23 cellular contexts compared by ENCODE assay signal in genomic region chr20:32237419-32237818, GRCh38. TPM values are rescaled to one million over a fixed set of nuclear protein-coding genes. Genes with fewer than 3 reads are reported as not detected.
DNase-seq lines count a peak whose midpoint lies in the region; ATAC-seq, FAIRE-seq and TF ChIP-seq lines count a peak whose summit lies in the region.
"Had no signal": no experiment of that assay in that cellular context is flagged by ENCODE, and none has a peak within 500 bp of the region (broad histone marks: within the 10 kb centered on the region; RNA-seq: fewer than 3 reads in every experiment).

No MANE protein-coding gene starts in this region.

- H3K36me3 ChIP-seq in HepG2 (replicated peaks in 1 of 2; ENCODE audit: control insufficient read depth in 1 of 2, insufficient read depth in 2 of 2, low read length in 2 of 2), result peaks cover 11 to 29% of the 10 kb centered on the region in 2 experiments
- peaks cover 0 to 18% (median 8%) of the 10 kb centered on the region in 4 donors for H3K36me3 ChIP-seq in right lobe of liver
- peaks cover 7% of the 10 kb centered on the region for H3K36me3 ChIP-seq in mammary epithelial cell (ENCODE audit: insufficient read depth, low read length)
- H3K36me3 ChIP-seq in transverse colon, result peaks cover 0 to 18% (median 3%) of the 10 kb centered on the region in 4 donors

- H3K9me3 Mint-ChIP-seq in activated CD4-positive, alpha-beta T cell treated with anti-CD3 and anti-CD28 coated beads for 36 hours (ENCODE audit: low read depth), result no peaks in the 10 kb centered on the region
- H3K9me3 Mint-ChIP-seq: activated B cell treated with CpG ODN at 0.5 μM for 24 hours; activated T-helper 1 cell treated with anti-CD3 and anti-CD28 coated beads, Interleukin-12 subunit alpha, Interleukin-12 subunit beta, Interleukin-2, Interleukin-4 antibody, amounts not matched to agents 30 ng/mL and 10 ng/mL and 1 ng/mL, durations not matched to agents 14 hours and 24 hours and 36 hours; CD4-positive, CD25-positive, alpha-beta regulatory T cell; mesothelial cell of epicardium; naive thymus-derived CD4-positive, alpha-beta T cell; stimulated activated naive CD8-positive, alpha-beta T cell treated with anti-CD3 and anti-CD28 coated beads, Interleukin-15, amount 100 ng/mL, for 72 hours; T-cell had no signal

- TF ChIP-seq CTCF in HepG2 (CRISPR knock-in tag; IDR thresholded peaks at IDR 0.05), result no peak
- no peak for TF ChIP-seq CTCF in right lobe of liver (IDR thresholded peaks at IDR 0.05)
- TF ChIP-seq CTCF in mammary epithelial cell (conservative IDR thresholded peaks at IDR 0.05 in 1 of 2, IDR thresholded peaks at IDR 0.05 in 1 of 2; ENCODE audit: extremely low read depth in 1 of 2, insufficient read depth in 1 of 2, low read depth in 1 of 2, low read length in 2 of 2), result no peak
- no peak for TF ChIP-seq CTCF in transverse colon (IDR thresholded peaks at IDR 0.05)

- intact Hi-C loops in activated CD4-positive, alpha-beta T cell treated with anti-CD3 and anti-CD28 coated beads for 36 hours (cut with DNase I, micrococcal nuclease), result no loop called here
- intact Hi-C loops in HepG2 (cut with micrococcal nuclease; ENCODE audit: unreplicated experiment), result no loop called here
- intact Hi-C loops in right lobe of liver (cut with DNase I), result no loop called here
- intact Hi-C loops in mammary epithelial cell (cut with micrococcal nuclease), result no loop called here
- intact Hi-C loops in transverse colon (cut with DNase I; ENCODE audit: low total_unique reads), result no loop called here

- peak overlapping the region; percentile 56 for H3K27ac Mint-ChIP-seq in activated CD4-positive, alpha-beta T cell treated with anti-CD3 and anti-CD28 coated beads for 36 hours
- H3K27ac Mint-ChIP-seq: activated B cell treated with CpG ODN at 0.5 μM for 24 hours; activated T-helper 1 cell treated with anti-CD3 and anti-CD28 coated beads, Interleukin-12 subunit alpha, Interleukin-12 subunit beta, Interleukin-2, Interleukin-4 antibody, amounts not matched to agents 30 ng/mL and 10 ng/mL and 1 ng/mL, durations not matched to agents 14 hours and 24 hours and 36 hours; mesothelial cell of epicardium; naive thymus-derived CD4-positive, alpha-beta T cell had no signal

- WGBS in HepG2 (ENCODE audit: low lambda C conversion rate), result 93% methylated on average over 6 of the region's 6 CpGs
- WGBS in right lobe of liver (ENCODE audit: insufficient coverage, low coverage, low lambda C conversion rate, missing lambda C conversion rate), result 71% methylated on average over 3 of the region's 6 CpGs
- 97% methylated on average over 6 of the region's 6 CpGs for WGBS in mammary epithelial cell (ENCODE audit: low coverage, missing lambda C conversion rate)
- 79 to 84% methylated on average over 3 to 6 of the region's 6 CpGs for WGBS in transverse colon (ENCODE audit: low coverage in 1 of 2), 2 donors

- peaks cover 30% of the 10 kb centered on the region for H3K4me1 ChIP-seq in HepG2 (ENCODE audit: insufficient read depth, low read length)
- H3K4me1 ChIP-seq in right lobe of liver, result peaks cover 0 to 32% (median 8%) of the 10 kb centered on the region in 4 donors
- peaks cover 17% of the 10 kb centered on the region for H3K4me1 ChIP-seq in mammary epithelial cell (ENCODE audit: insufficient read depth, low read length)
- peaks cover 7 to 27% (median 15%) of the 10 kb centered on the region in 4 donors for H3K4me1 ChIP-seq in transverse colon
- H3K4me1 ChIP-seq: left ventricle myocardium inferior had no signal

- CTCF ChIA-PET in activated CD4-positive, alpha-beta T cell treated with anti-CD3 and anti-CD28 coated beads for 36 hours (lab: Charles Lee), result interaction anchor here (0.5 kb wide), 1 partner anchor 79 kb away, joined by 3 read pairs; no protein-coding TSS in a partner anchor
- CTCF ChIA-PET in HepG2 (lab: Yijun Ruan, JAX; ENCODE audit: low intra/inter-chr PET ratio, low total read pairs), result no interaction called here
- CTCF ChIA-PET in mammary epithelial cell (lab: Charles Lee; ENCODE audit: low non-redundant PET), result no interaction called here

- H3K27me3 ChIP-seq in HepG2 (ENCODE audit: control insufficient read depth in 1 of 2, insufficient read depth in 2 of 2, low read length in 2 of 2), result no peaks in the 10 kb centered on the region
- no peaks in the 10 kb centered on the region for H3K27me3 ChIP-seq in right lobe of liver
- no peaks in the 10 kb centered on the region for H3K27me3 ChIP-seq in mammary epithelial cell (ENCODE audit: insufficient read depth, low read length)
- no peaks in the 10 kb centered on the region for H3K27me3 ChIP-seq in transverse colon
- H3K27me3 ChIP-seq: vagina had no signal

- H3K27me3 Mint-ChIP-seq in activated CD4-positive, alpha-beta T cell treated with anti-CD3 and anti-CD28 coated beads for 36 hours, result no peaks in the 10 kb centered on the region
- H3K27me3 Mint-ChIP-seq: activated B cell treated with CpG ODN at 0.5 μM for 24 hours; CD4-positive, CD25-positive, alpha-beta regulatory T cell; naive thymus-derived CD4-positive, alpha-beta T cell; stimulated activated naive CD8-positive, alpha-beta T cell treated with anti-CD3 and anti-CD28 coated beads, Interleukin-15, amount 100 ng/mL, for 72 hours; T-cell had no signal

- H3K4me3 ChIP-seq in HepG2 (replicated peaks in 1 of 3; ENCODE audit: insufficient read depth in 1 of 3, low read depth in 2 of 3, low read length in 3 of 3) (no peak overlapping the region), right lobe of liver (no peak overlapping the region), mammary epithelial cell (replicated peaks in 1 of 3; ENCODE audit: insufficient read depth in 1 of 3, low read depth in 2 of 3, low read length in 3 of 3) (no peak overlapping the region), transverse colon (no peak overlapping the region)
- H3K4me3 ChIP-seq: left ventricle myocardium inferior, vagina had no signal

- H3K36me3 Mint-ChIP-seq in activated CD4-positive, alpha-beta T cell treated with anti-CD3 and anti-CD28 coated beads for 36 hours (ENCODE audit: low read depth), result peaks cover 42% of the 10 kb centered on the region

- DNase-seq in activated CD4-positive, alpha-beta T cell treated with anti-CD3 and anti-CD28 coated beads for 36 hours, result no peak
- DNase-seq in activated CD4-positive, alpha-beta T cell treated with anti-CD3 and anti-CD28 coated beads, Interleukin-2, amount 50 U/mL, for 4 hours, result no peak
- no peak for DNase-seq in HepG2 (ENCODE audit: low spot score)
- DNase-seq in right lobe of liver, result no peak
- DNase-seq in mammary epithelial cell, result no peak
- DNase-seq in transverse colon, result no peak
- DNase-seq in COLO668 (lab: John Stamatoyannopoulos, UW; ENCODE audit: unreplicated experiment), result no peak
- DNase-seq in CD1c-positive myeloid dendritic cell (ENCODE audit: extremely low spot score), result no peak
- DNase-seq: activated B cell treated with CpG ODN at 0.5 μM for 24 hours; CD4-positive, CD25-positive, alpha-beta regulatory T cell; cerebellar nuclear complex; GOT3; left ventricle myocardium inferior; naive thymus-derived CD4-positive, alpha-beta T cell; NCI-H2029 treated with DMSO at 0.1 percent for 48 hours; occipital lobe; stimulated activated naive CD8-positive, alpha-beta T cell treated with anti-CD3 and anti-CD28 coated beads, Interleukin-15, amount 100 ng/mL, for 72 hours; T-cell had no signal

- TF ChIP-seq EP300 in HepG2 (IDR thresholded peaks at IDR 0.05; ENCODE audit: low read depth in 2 of 2, low read length in 2 of 2), result no peak
- no peak for TF ChIP-seq EP300 in HepG2 (CRISPR knock-in tag; IDR thresholded peaks at IDR 0.05; ENCODE audit: borderline replicate concordance)
- no peak for TF ChIP-seq EP300 in transverse colon (IDR thresholded peaks at IDR 0.05; ENCODE audit: low read depth)

- H3K9ac ChIP-seq in HepG2 (ENCODE audit: insufficient read depth, low read depth, low read length), result no peak overlapping the region
- no peak overlapping the region for H3K9ac ChIP-seq in mammary epithelial cell (ENCODE audit: insufficient read depth, low read length)

- H3K4me2 ChIP-seq in HepG2 (ENCODE audit: low read depth, low read length), result no peak overlapping the region
- H3K4me2 ChIP-seq in mammary epithelial cell (ENCODE audit: insufficient read depth, low read depth, low read length), result no peak overlapping the region

- H2AFZ ChIP-seq in HepG2 (ENCODE audit: low read length), result no peak overlapping the region
- H2AFZ ChIP-seq in mammary epithelial cell (ENCODE audit: low read depth, low read length), result no peak overlapping the region

- no peaks in the 10 kb centered on the region for H4K20me1 ChIP-seq in HepG2 (ENCODE audit: insufficient read depth, low read length)
- H4K20me1 ChIP-seq in mammary epithelial cell (ENCODE audit: insufficient read depth, low read length), result no peaks in the 10 kb centered on the region

- H3K79me2 ChIP-seq in HepG2 (ENCODE audit: insufficient read depth, low read length) (no peaks in the 10 kb centered on the region), mammary epithelial cell (ENCODE audit: insufficient read depth, low read length) (no peaks in the 10 kb centered on the region)

- H3K27ac ChIP-seq in HepG2 (ENCODE audit: extremely low read length, insufficient read depth, low read length), result no peak overlapping the region
- H3K27ac ChIP-seq in right lobe of liver, result no peak overlapping the region
- no peak overlapping the region for H3K27ac ChIP-seq in mammary epithelial cell (ENCODE audit: insufficient read depth, low read depth, low read length)
- peak overlapping the region in 1 of 4 donors; percentile 77 for H3K27ac ChIP-seq in transverse colon
- H3K27ac ChIP-seq: 22Rv1, epithelial cell of prostate, left ventricle myocardium inferior, vagina had no signal

- no peak for TF ChIP-seq RAD21 in HepG2 (CRISPR knock-in tag; IDR thresholded peaks at IDR 0.05)

- POLR2A ChIA-PET in activated CD4-positive, alpha-beta T cell treated with anti-CD3 and anti-CD28 coated beads for 36 hours (lab: Charles Lee), result no interaction called here
- POLR2A ChIA-PET in HepG2 (lab: Yijun Ruan, JAX), result interaction anchor here (1.8 kb wide), 1 partner anchor 12 kb away, joined by 6 read pairs; no protein-coding TSS in a partner anchor

- no peak for ATAC-seq in activated CD4-positive, alpha-beta T cell treated with anti-CD3 and anti-CD28 coated beads for 36 hours
- no peak for ATAC-seq in HepG2
- no peak for ATAC-seq in right lobe of liver
- ATAC-seq: naive thymus-derived CD4-positive, alpha-beta T cell; stimulated activated naive CD8-positive, alpha-beta T cell treated with anti-CD3 and anti-CD28 coated beads, Interleukin-15, amount 100 ng/mL, for 72 hours; T-cell had no signal

- BruUV-seq in HepG2 (replicated peaks; lab: Mats Ljungman, UMichigan) (no TSS peak), mammary epithelial cell (replicated peaks; lab: Mats Ljungman, UMichigan) (TSS peak; percentile 31)

- H3K9me3 ChIP-seq in HepG2 (ENCODE audit: low read length) (no peaks in the 10 kb centered on the region), right lobe of liver (no peaks in the 10 kb centered on the region), mammary epithelial cell (replicated peaks; ENCODE audit: insufficient read depth, low read length) (no peaks in the 10 kb centered on the region), transverse colon (no peaks in the 10 kb centered on the region)
- H3K9me3 ChIP-seq: left ventricle myocardium inferior, vagina had no signal

- in situ Hi-C loops in HepG2 (cut with HindIII; ENCODE audit: extremely low pct_ligation_motif_present, low pct_unique_long_range_greater_than_20kb), result no loop called here
- in situ Hi-C loops in mammary epithelial cell (cut with MboI; ENCODE audit: low sequenced_read_pairs in 2 of 2), result no loop called here
- in situ Hi-C loops in transverse colon (cut with MboI; ENCODE audit: low pct_ligation_motif_present in 1 of 4, low pct_unique_long_range_greater_than_20kb in 1 of 4, low sequenced_read_pairs in 3 of 4), result no loop called here

- dilution Hi-C loops in mammary epithelial cell (cut with HindIII; ENCODE audit: low sequenced_read_pairs), result no loop called here

- peaks cover 48% of the 10 kb centered on the region for H3K4me1 Mint-ChIP-seq in activated CD4-positive, alpha-beta T cell treated with anti-CD3 and anti-CD28 coated beads for 36 hours

- no peak overlapping the region for H3K4me3 Mint-ChIP-seq in activated CD4-positive, alpha-beta T cell treated with anti-CD3 and anti-CD28 coated beads for 36 hours
- H3K4me3 Mint-ChIP-seq: activated B cell treated with CpG ODN at 0.5 μM for 24 hours; activated T-helper 1 cell treated with anti-CD3 and anti-CD28 coated beads, Interleukin-12 subunit alpha, Interleukin-12 subunit beta, Interleukin-2, Interleukin-4 antibody, amounts not matched to agents 30 ng/mL and 10 ng/mL and 1 ng/mL, durations not matched to agents 14 hours and 24 hours and 36 hours; CD4-positive, CD25-positive, alpha-beta regulatory T cell; mesothelial cell of epicardium; stimulated activated naive CD8-positive, alpha-beta T cell treated with anti-CD3 and anti-CD28 coated beads, Interleukin-15, amount 100 ng/mL, for 72 hours; T-cell had no signal

- FAIRE-seq in HepG2 (lab: Jason Lieb, UNC), result no peak

- no peak for TF ChIP-seq POLR2A in HepG2 (IDR thresholded peaks at IDR 0.05; ENCODE audit: insufficient read depth in 1 of 2, low read depth in 2 of 2, low read length in 2 of 2)
- no peak for TF ChIP-seq POLR2A in right lobe of liver (IDR thresholded peaks at IDR 0.05)
- no peak for TF ChIP-seq POLR2A in transverse colon (IDR thresholded peaks at IDR 0.05)

RNA-seq across cellular contexts. Expression of gene POFUT1, which starts 29.7 kb away (rescaled TPM):
- 10 to 100 TPM; 51.8 to 54.3 TPM for total RNA-seq in activated CD4-positive, alpha-beta T cell treated with anti-CD3 and anti-CD28 coated beads for 36 hours
- total RNA-seq in HepG2 (2016; rRNA removed; fragmentation: Illumina TruSeq; extraction: Trizol) (30.2 and 58.3 TPM in 2 replicates), right lobe of liver (10 to 100 TPM; 24.2 to 40.2 (median 28.7) TPM), mammary epithelial cell (10 to 100 TPM; 36.7 to 43.5 TPM), transverse colon (10 to 100 TPM; 13.8 to 96.1 (median 49.6) TPM)
- 4.8 and 5.3 TPM in 2 replicates for total RNA-seq in HepG2 (2016; cell fraction: cytosol; rRNA removed; fragmentation: Illumina TruSeq; extraction: Trizol; ENCODE audit: low read depth)
- total RNA-seq in HepG2 (2016; cell fraction: insoluble cytoplasmic fraction; rRNA removed; fragmentation: Illumina TruSeq; extraction: Trizol), result 27.5 and 55.8 TPM in 2 replicates
- 17.7 and 18.8 TPM in 2 replicates for total RNA-seq in HepG2 (2016; cell fraction: membrane; rRNA removed; fragmentation: Illumina TruSeq; extraction: Trizol)
- total RNA-seq in HepG2 (2016; cell fraction: nucleus; rRNA removed; fragmentation: Illumina TruSeq; extraction: Trizol), result 47.8 and 56.4 TPM in 2 replicates
- polyA plus RNA-seq in HepG2 (2011; rRNA removed) (35.5 and 41.6 TPM in 2 replicates), mammary epithelial cell (25.0 TPM)
- polyA plus RNA-seq in HepG2 (2011; cell fraction: cytosol; rRNA removed), result 39.5 and 45.0 TPM in 2 replicates
- 25.7 and 30.2 TPM in 2 replicates for polyA plus RNA-seq in HepG2 (2011; cell fraction: nucleus; rRNA removed)
- 37.6 and 40.5 TPM in 2 replicates for polyA plus RNA-seq in HepG2 (2012)
- polyA plus RNA-seq in HepG2 (2016; cell fraction: cytosol; fragmentation: Illumina TruSeq; extraction: Trizol; ENCODE audit: low read depth), result 3.9 and 4.5 TPM in 2 replicates
- polyA plus RNA-seq in HepG2 (2016; cell fraction: insoluble cytoplasmic fraction; fragmentation: Illumina TruSeq; extraction: Trizol; ENCODE audit: low read depth), result 22.5 and 25.1 TPM in 2 replicates
- 8.5 and 10.3 TPM in 2 replicates for polyA plus RNA-seq in HepG2 (2016; cell fraction: membrane; fragmentation: Illumina TruSeq; extraction: Trizol; ENCODE audit: low read depth)
- polyA plus RNA-seq in HepG2 (2016; cell fraction: nucleus; fragmentation: Illumina TruSeq; extraction: Trizol; ENCODE audit: insufficient read depth, low read depth), result 55.8 and 62.0 TPM in 2 replicates
- polyA minus RNA-seq in HepG2 (2011; rRNA and poly(A)+ RNA removed; ENCODE audit: low replicate concordance), result 44.0 and 61.9 TPM in 2 replicates
- 31.7 and 41.7 TPM in 2 replicates for polyA minus RNA-seq in HepG2 (2011; cell fraction: cytosol; rRNA and poly(A)+ RNA removed)
- polyA minus RNA-seq in HepG2 (2011; cell fraction: nucleus; rRNA and poly(A)+ RNA removed), result 33.5 and 39.0 TPM in 2 replicates
- polyA minus RNA-seq in mammary epithelial cell, result 35.6 TPM

RNA-seq across cellular contexts. Expression of gene PLAGL2, which starts 29.9 kb away (rescaled TPM):
- 10 to 100 TPM; 89.1 to 98.2 TPM for total RNA-seq in activated CD4-positive, alpha-beta T cell treated with anti-CD3 and anti-CD28 coated beads for 36 hours
- total RNA-seq in HepG2 (2016; rRNA removed; fragmentation: Illumina TruSeq; extraction: Trizol) (15.3 and 26.5 TPM in 2 replicates), right lobe of liver (1 to 10 TPM; 1.5 to 3.1 (median 2.4) TPM), mammary epithelial cell (10 to 100 TPM in 1 of 2 donors, 1 to 10 TPM in 1; 6.3 to 17.2 TPM), transverse colon (10 to 100 TPM in 2 of 4 donors, 1 to 10 TPM in 2; 6.6 to 24.9 (median 11.8) TPM)
- 4.9 and 5.7 TPM in 2 replicates for total RNA-seq in HepG2 (2016; cell fraction: cytosol; rRNA removed; fragmentation: Illumina TruSeq; extraction: Trizol; ENCODE audit: low read depth)
- total RNA-seq in HepG2 (2016; cell fraction: insoluble cytoplasmic fraction; rRNA removed; fragmentation: Illumina TruSeq; extraction: Trizol), result 13.7 and 22.8 TPM in 2 replicates
- 25.1 and 26.3 TPM in 2 replicates for total RNA-seq in HepG2 (2016; cell fraction: membrane; rRNA removed; fragmentation: Illumina TruSeq; extraction: Trizol)
- 16.1 and 18.8 TPM in 2 replicates for total RNA-seq in HepG2 (2016; cell fraction: nucleus; rRNA removed; fragmentation: Illumina TruSeq; extraction: Trizol)
- polyA plus RNA-seq in HepG2 (2011; rRNA removed) (14.9 and 15.2 TPM in 2 replicates), mammary epithelial cell (3.7 TPM)
- 12.9 and 15.9 TPM in 2 replicates for polyA plus RNA-seq in HepG2 (2011; cell fraction: cytosol; rRNA removed)
- 15.6 and 19.1 TPM in 2 replicates for polyA plus RNA-seq in HepG2 (2011; cell fraction: nucleus; rRNA removed)
- 25.4 and 26.2 TPM in 2 replicates for polyA plus RNA-seq in HepG2 (2012)
- 4.5 and 4.7 TPM in 2 replicates for polyA plus RNA-seq in HepG2 (2016; cell fraction: cytosol; fragmentation: Illumina TruSeq; extraction: Trizol; ENCODE audit: low read depth)
- 43.2 and 55.3 TPM in 2 replicates for polyA plus RNA-seq in HepG2 (2016; cell fraction: insoluble cytoplasmic fraction; fragmentation: Illumina TruSeq; extraction: Trizol; ENCODE audit: low read depth)
- 27.0 and 27.7 TPM in 2 replicates for polyA plus RNA-seq in HepG2 (2016; cell fraction: membrane; fragmentation: Illumina TruSeq; extraction: Trizol; ENCODE audit: low read depth)
- polyA plus RNA-seq in HepG2 (2016; cell fraction: nucleus; fragmentation: Illumina TruSeq; extraction: Trizol; ENCODE audit: insufficient read depth, low read depth), result 36.1 and 36.3 TPM in 2 replicates
- polyA minus RNA-seq in HepG2 (2011; rRNA and poly(A)+ RNA removed; ENCODE audit: low replicate concordance), result 18.8 and 36.8 TPM in 2 replicates
- 17.8 and 22.1 TPM in 2 replicates for polyA minus RNA-seq in HepG2 (2011; cell fraction: cytosol; rRNA and poly(A)+ RNA removed)
- 19.2 and 20.9 TPM in 2 replicates for polyA minus RNA-seq in HepG2 (2011; cell fraction: nucleus; rRNA and poly(A)+ RNA removed)
- 20.9 TPM for polyA minus RNA-seq in mammary epithelial cell

RNA-seq across cellular contexts. Expression of gene KIF3B, which starts 40.0 kb away (rescaled TPM):
- total RNA-seq in activated CD4-positive, alpha-beta T cell treated with anti-CD3 and anti-CD28 coated beads for 36 hours, result 10 to 100 TPM; 39.9 to 40.7 TPM
- 28.8 and 36.4 TPM in 2 replicates for total RNA-seq in HepG2 (2016; rRNA removed; fragmentation: Illumina TruSeq; extraction: Trizol)
- 3.9 and 4.3 TPM in 2 replicates for total RNA-seq in HepG2 (2016; cell fraction: cytosol; rRNA removed; fragmentation: Illumina TruSeq; extraction: Trizol; ENCODE audit: low read depth)
- total RNA-seq in HepG2 (2016; cell fraction: insoluble cytoplasmic fraction; rRNA removed; fragmentation: Illumina TruSeq; extraction: Trizol), result 28.4 and 33.3 TPM in 2 replicates
- 16.8 and 18.5 TPM in 2 replicates for total RNA-seq in HepG2 (2016; cell fraction: membrane; rRNA removed; fragmentation: Illumina TruSeq; extraction: Trizol)
- total RNA-seq in HepG2 (2016; cell fraction: nucleus; rRNA removed; fragmentation: Illumina TruSeq; extraction: Trizol), result 18.0 and 21.3 TPM in 2 replicates
- polyA plus RNA-seq in HepG2 (2011; rRNA removed), result 20.2 and 23.6 TPM in 2 replicates
- 18.0 and 24.2 TPM in 2 replicates for polyA plus RNA-seq in HepG2 (2011; cell fraction: cytosol; rRNA removed)
- 7.7 and 10.1 TPM in 2 replicates for polyA plus RNA-seq in HepG2 (2011; cell fraction: nucleus; rRNA removed)
- 17.4 and 18.3 TPM in 2 replicates for polyA plus RNA-seq in HepG2 (2012)
- polyA plus RNA-seq in HepG2 (2016; cell fraction: cytosol; fragmentation: Illumina TruSeq; extraction: Trizol; ENCODE audit: low read depth), result 1.1 and 1.5 TPM in 2 replicates
- 28.7 and 29.5 TPM in 2 replicates for polyA plus RNA-seq in HepG2 (2016; cell fraction: insoluble cytoplasmic fraction; fragmentation: Illumina TruSeq; extraction: Trizol; ENCODE audit: low read depth)
- 7.8 and 8.4 TPM in 2 replicates for polyA plus RNA-seq in HepG2 (2016; cell fraction: membrane; fragmentation: Illumina TruSeq; extraction: Trizol; ENCODE audit: low read depth)
- 21.9 and 25.1 TPM in 2 replicates for polyA plus RNA-seq in HepG2 (2016; cell fraction: nucleus; fragmentation: Illumina TruSeq; extraction: Trizol; ENCODE audit: insufficient read depth, low read depth)
- 27.4 and 31.9 TPM in 2 replicates for polyA minus RNA-seq in HepG2 (2011; rRNA and poly(A)+ RNA removed; ENCODE audit: low replicate concordance)
- polyA minus RNA-seq in HepG2 (2011; cell fraction: cytosol; rRNA and poly(A)+ RNA removed), result 17.6 and 21.7 TPM in 2 replicates
- polyA minus RNA-seq in HepG2 (2011; cell fraction: nucleus; rRNA and poly(A)+ RNA removed), result 11.7 and 17.7 TPM in 2 replicates
- total RNA-seq in right lobe of liver, result 10 to 100 TPM; 16.4 to 23.6 (median 20.7) TPM
- total RNA-seq in mammary epithelial cell, result 10 to 100 TPM; 24.2 to 25.5 TPM
- polyA plus RNA-seq in mammary epithelial cell, result 18.1 TPM
- polyA minus RNA-seq in mammary epithelial cell, result 34.3 TPM
- total RNA-seq in transverse colon, result 10 to 100 TPM; 26.6 to 46.5 (median 37.5) TPM
